ENCODE assay signal across 21 cellular contexts in the genomic region with DNA sequence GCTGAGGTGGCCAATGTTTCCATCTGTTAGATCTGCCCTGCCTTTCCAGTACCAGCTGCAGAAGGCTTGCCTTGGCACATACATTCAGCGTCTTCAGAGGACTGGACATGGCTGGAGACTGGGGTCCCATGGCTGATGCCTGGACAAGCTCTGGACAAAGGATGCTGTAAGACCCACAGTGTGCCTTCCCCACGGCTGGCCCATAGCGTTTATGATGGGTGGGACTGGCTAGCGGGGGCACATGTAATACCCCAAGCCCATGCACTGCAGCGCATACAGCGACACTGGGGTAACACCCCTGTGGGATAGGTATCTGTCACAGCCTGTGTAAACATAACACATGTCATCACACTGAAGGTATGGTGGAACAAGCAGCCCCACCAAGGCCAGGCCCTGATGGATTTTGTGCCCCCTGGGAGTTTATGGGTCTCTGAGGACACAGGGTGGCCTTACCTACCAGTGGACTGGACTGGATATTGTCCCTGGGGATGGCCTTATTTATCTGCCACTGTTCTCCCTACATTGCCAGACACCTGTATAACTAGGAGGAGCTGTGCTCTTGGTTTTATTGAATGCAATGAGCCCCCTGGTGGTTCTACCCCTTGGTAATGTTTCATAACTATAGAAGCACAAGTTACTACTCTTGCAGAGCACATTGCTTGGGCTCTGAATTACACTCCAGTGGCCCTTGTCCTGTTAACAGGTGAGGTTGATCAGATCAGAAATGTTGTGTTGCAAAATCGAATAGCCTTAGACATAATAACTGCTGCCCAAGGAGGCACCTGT. TPM values are rescaled to one million over a fixed set of nuclear protein-coding genes. Genes with fewer than 3 reads are reported as not detected.
"Had no signal": no experiment of that assay in that cellular context is flagged by ENCODE, and none has a peak within 500 bp of the region (broad histone marks: within the 10 kb centered on the region; RNA-seq: fewer than 3 reads in every experiment).

No MANE protein-coding gene starts in this region.

- H2AFZ ChIP-seq: hepatocyte had no signal

- H3K4me3 Mint-ChIP-seq: natural killer cell; stimulated activated naive B cell treated with anti-CD40 and anti-IgM and Interleukin-4, amounts not matched to agents 10 μg/mL and 1 μg/mL and 100 μg/mL, for 72 hours had no signal

- DNase-seq: activated CD4-positive, alpha-beta T cell treated with anti-CD3 and anti-CD28 coated beads, Interleukin-2, amount 50 U/mL, for 1 hour; activated CD8-positive, alpha-beta memory T cell treated with anti-CD3 and anti-CD28 coated beads, Interleukin-2, amount 50 U/mL, for 48 hours; activated effector memory CD4-positive, alpha-beta T cell treated with anti-CD3 and anti-CD28 coated beads, Interleukin-2, amount 50 U/mL, for 16 hours; activated naive CD4-positive, alpha-beta T cell treated with anti-CD3 and anti-CD28 coated beads, Interleukin-2, amount 50 U/mL, for 16 hours; activated T-cell treated with anti-CD3 and anti-CD28 coated beads, Interleukin-2, amount 50 U/mL, for 48 hours; effector memory CD4-positive, alpha-beta T cell; islet precursor cell; natural killer cell; sigmoid colon; stimulated activated CD4-positive, alpha-beta T cell treated with anti-CD3 and anti-CD28 coated beads, Interleukin-4, amount 100 ng/mL, for 24 hours; stimulated activated naive B cell treated with anti-CD40 and anti-IgM and Interleukin-4, amounts not matched to agents 10 μg/mL and 1 μg/mL and 100 μg/mL, for 72 hours had no signal

- H3K36me3 Mint-ChIP-seq: stimulated activated naive B cell treated with anti-CD40 and anti-IgM and Interleukin-4, amounts not matched to agents 10 μg/mL and 1 μg/mL and 100 μg/mL, for 72 hours had no signal

- H3K4me1 Mint-ChIP-seq: natural killer cell; stimulated activated naive B cell treated with anti-CD40 and anti-IgM and Interleukin-4, amounts not matched to agents 10 μg/mL and 1 μg/mL and 100 μg/mL, for 72 hours had no signal

- H3K4me3 ChIP-seq: ascending aorta, hepatocyte, lung, ovary, sigmoid colon, thyroid gland had no signal

- H3K4me1 ChIP-seq: ascending aorta, foreskin keratinocyte, sigmoid colon, thyroid gland had no signal

- H3K27ac ChIP-seq: ascending aorta, foreskin keratinocyte, hepatocyte, ovary, sigmoid colon, thyroid gland had no signal

- H3K9me3 ChIP-seq: ascending aorta, ovary, sigmoid colon, thyroid gland had no signal

- H3K36me3 ChIP-seq: ascending aorta, ovary, sigmoid colon, thyroid gland had no signal

- ATAC-seq: activated CD4-positive, CD25-positive, alpha-beta regulatory T cell treated with anti-CD3 and anti-CD28 coated beads, Interleukin-2, amount 50 U/mL, for 24 hours; natural killer cell had no signal

- H3K27me3 Mint-ChIP-seq: stimulated activated naive B cell treated with anti-CD40 and anti-IgM and Interleukin-4, amounts not matched to agents 10 μg/mL and 1 μg/mL and 100 μg/mL, for 72 hours had no signal

- H3K27ac Mint-ChIP-seq: natural killer cell; stimulated activated naive B cell treated with anti-CD40 and anti-IgM and Interleukin-4, amounts not matched to agents 10 μg/mL and 1 μg/mL and 100 μg/mL, for 72 hours had no signal

- H3K79me2 ChIP-seq: hepatocyte had no signal

- H3K27me3 ChIP-seq: ascending aorta, foreskin keratinocyte, hepatocyte, ovary, sigmoid colon, thyroid gland had no signal

- H3K4me2 ChIP-seq: hepatocyte had no signal

RNA-seq across cellular contexts. Expression of gene TACR3, which starts 34.3 kb away (rescaled TPM):
- total RNA-seq: ascending aorta, dermis blood vessel endothelial cell, foreskin keratinocyte, natural killer cell, ovary, pulmonary artery endothelial cell, sigmoid colon, subcutaneous adipose tissue had no signal
- polyA plus RNA-seq: foreskin keratinocyte, hepatocyte, sigmoid colon had no signal
